ENCODE assay signal across 15 cellular contexts in genomic region chr2:154814856-154815255, GRCh38.
A peak's percentile ranks its signal among the peaks of the same experiment; 100 is the strongest.
DNase-seq lines count a peak whose midpoint lies in the region; ATAC-seq, FAIRE-seq and TF ChIP-seq lines count a peak whose summit lies in the region.
"Had no signal": no experiment of that assay in that cellular context is flagged by ENCODE, and none has a peak within 500 bp of the region (broad histone marks: within the 10 kb centered on the region; RNA-seq: fewer than 3 reads in every experiment).

No MANE protein-coding gene starts in this region.

- no peak overlapping the region for H3K14ac ChIP-seq in neuronal stem cell (ENCODE audit: low read length)

- H3K9me3 ChIP-seq in K562 (replicated peaks; ENCODE audit: control insufficient read depth, insufficient read depth, low read depth, low read length) (no peaks in the 10 kb centered on the region), neuronal stem cell (replicated peaks in 1 of 2; ENCODE audit: control insufficient read depth in 2 of 2, insufficient read depth in 1 of 2, low read depth in 1 of 2, low read length in 2 of 2) (no peaks in the 10 kb centered on the region), esophagus squamous epithelium (no peaks in the 10 kb centered on the region)
- H3K9me3 ChIP-seq: BLaER1 treated with 17β-estradiol and CSF1 and Interleukin-3, amounts not matched to agents 10 nM and 100 nM had no signal

- H3K27ac Mint-ChIP-seq in progenitor cell of endocrine pancreas, result peak overlapping the region; percentile 62
- H3K27ac Mint-ChIP-seq: B cell; CD8-positive, alpha-beta T cell had no signal

- CTCF ChIA-PET in K562 (lab: Yijun Ruan, JAX; ENCODE audit: low intra/inter-chr PET ratio), result no interaction called here

- H3K4me1 Mint-ChIP-seq in progenitor cell of endocrine pancreas (ENCODE audit: low read depth), result peaks cover 30% of the 10 kb centered on the region
- H3K4me1 Mint-ChIP-seq: B cell had no signal

- no peak overlapping the region for H2BK15ac ChIP-seq in neuronal stem cell (ENCODE audit: low read length)

- intact Hi-C loops in K562 (cut with micrococcal nuclease) (no loop called here), esophagus squamous epithelium (cut with DNase I) (no loop called here)

- H3K27ac ChIP-seq in K562 (ENCODE audit: extremely low read depth, low read depth, low read length) (no peak overlapping the region), neuronal stem cell (replicated peaks; ENCODE audit: low read length) (no peak overlapping the region), esophagus squamous epithelium (no peak overlapping the region)
- H3K27ac ChIP-seq: BLaER1 treated with 17β-estradiol and CSF1 and Interleukin-3, amounts not matched to agents 10 nM and 100 nM had no signal

- ATAC-seq in K562, result no peak
- ATAC-seq: CD8-positive, alpha-beta T cell; GM23338 had no signal

- no peak for TF ChIP-seq EP300 in K562 (IDR thresholded peaks at IDR 0.05; ENCODE audit: low read length)

- in situ Hi-C loops in K562 (cut with MboI), result no loop called here

- H4K20me1 ChIP-seq in K562 (replicated peaks; ENCODE audit: control insufficient read depth, insufficient read depth, low read length), result no peaks in the 10 kb centered on the region
- H4K20me1 ChIP-seq: BLaER1 treated with 17β-estradiol and CSF1 and Interleukin-3, amounts not matched to agents 10 nM and 100 nM had no signal

- H3K9me1 ChIP-seq in K562 (ENCODE audit: control insufficient read depth, insufficient read depth, low read length), result no peaks in the 10 kb centered on the region

- peak; percentile 37 for FAIRE-seq in K562 (lab: Jason Lieb, UNC)
- FAIRE-seq: H54 had no signal

- H3K36me3 Mint-ChIP-seq in progenitor cell of endocrine pancreas (ENCODE audit: insufficient read depth), result peaks cover 4% of the 10 kb centered on the region
- H3K36me3 Mint-ChIP-seq: CD8-positive, alpha-beta T cell had no signal

- no peak overlapping the region for H3K4me2 ChIP-seq in K562 (ENCODE audit: insufficient read depth, low read length)
- H3K4me2 ChIP-seq in neuronal stem cell (ENCODE audit: insufficient read depth, low read length, poor library complexity, severe bottlenecking), result no peak overlapping the region
- H3K4me2 ChIP-seq: BLaER1 treated with 17β-estradiol and CSF1 and Interleukin-3, amounts not matched to agents 10 nM and 100 nM; GM23338 had no signal

- DNase-seq in HuH-7.5 (ENCODE audit: low spot score), result peak; percentile 14
- DNase-seq in NCI-H146 treated with DMSO at 0.1 percent for 48 hours (lab: John Stamatoyannopoulos, UW; ENCODE audit: unreplicated experiment), result peak; percentile 22
- DNase-seq in K562 (ENCODE audit: extremely low read depth in 1 of 4, low spot score in 3 of 4), result no peak
- DNase-seq in progenitor cell of endocrine pancreas (ENCODE audit: low spot score, unreplicated experiment), result no peak
- DNase-seq in neuronal stem cell (ENCODE audit: low spot score), result no peak
- DNase-seq in esophagus squamous epithelium (lab: John Stamatoyannopoulos, UW), result no peak
- DNase-seq: Calu3; CD8-positive, alpha-beta T cell; DMS79 treated with DMSO at 0.1 percent for 48 hours; GF-D8; HCEC 1CT had no signal

- POLR2A ChIA-PET in K562 (lab: Yijun Ruan, JAX), result no interaction called here

- H3K4me1 ChIP-seq in K562 (replicated peaks in 1 of 2; ENCODE audit: control insufficient read depth in 2 of 2, insufficient read depth in 2 of 2, low read length in 2 of 2), result no peaks in the 10 kb centered on the region
- no peaks in the 10 kb centered on the region for H3K4me1 ChIP-seq in neuronal stem cell (ENCODE audit: control insufficient read depth in 2 of 2, insufficient read depth in 1 of 2, low read depth in 1 of 2, low read length in 2 of 2)
- no peaks in the 10 kb centered on the region for H3K4me1 ChIP-seq in esophagus squamous epithelium
- H3K4me1 ChIP-seq: BLaER1 treated with 17β-estradiol and CSF1 and Interleukin-3, amounts not matched to agents 10 nM and 100 nM had no signal

- no peaks in the 10 kb centered on the region for H3K79me2 ChIP-seq in K562 (ENCODE audit: control insufficient read depth, insufficient read depth, low read length)

- H3K27me3 Mint-ChIP-seq in progenitor cell of endocrine pancreas, result no peaks in the 10 kb centered on the region
- H3K27me3 Mint-ChIP-seq: B cell had no signal

- H2BK5ac ChIP-seq in neuronal stem cell (ENCODE audit: low read length), result no peak overlapping the region

- no peak overlapping the region for H2AFZ ChIP-seq in K562 (ENCODE audit: low read depth, low read length)
- H2AFZ ChIP-seq in neuronal stem cell (ENCODE audit: low read length), result no peak overlapping the region

- no peak overlapping the region for H3K4me3 ChIP-seq in K562
- H3K4me3 ChIP-seq in neuronal stem cell (ENCODE audit: low read length in 2 of 2), result no peak overlapping the region
- no peak overlapping the region for H3K4me3 ChIP-seq in esophagus squamous epithelium
- H3K4me3 ChIP-seq: BLaER1 treated with 17β-estradiol and CSF1 and Interleukin-3, amounts not matched to agents 10 nM and 100 nM; GM23338 had no signal

- no peak overlapping the region for H4K91ac ChIP-seq in neuronal stem cell (ENCODE audit: low read depth, low read length, poor library complexity)

- TF ChIP-seq CTCF in K562 (IDR thresholded peaks at IDR 0.05 in 2 of 3, conservative IDR thresholded peaks at IDR 0.05 in 1 of 3; ENCODE audit: insufficient read depth in 2 of 3, low read depth in 1 of 3, low read length in 3 of 3) (no peak), progenitor cell of endocrine pancreas (IDR thresholded peaks at IDR 0.05; ENCODE audit: unreplicated experiment) (no peak), esophagus squamous epithelium (IDR thresholded peaks at IDR 0.05) (no peak)

- no peaks in the 10 kb centered on the region for H3K36me3 ChIP-seq in K562 (ENCODE audit: control insufficient read depth, insufficient read depth, low read length)
- H3K36me3 ChIP-seq in neuronal stem cell (replicated peaks in 1 of 2; ENCODE audit: control insufficient read depth in 2 of 2, insufficient read depth in 2 of 2, low read length in 2 of 2), result no peaks in the 10 kb centered on the region
- H3K36me3 ChIP-seq in esophagus squamous epithelium, result no peaks in the 10 kb centered on the region
- H3K36me3 ChIP-seq: BLaER1 treated with 17β-estradiol and CSF1 and Interleukin-3, amounts not matched to agents 10 nM and 100 nM had no signal

- no peak overlapping the region for H3K4me3 Mint-ChIP-seq in progenitor cell of endocrine pancreas (ENCODE audit: low read depth)
- H3K4me3 Mint-ChIP-seq: B cell; CD8-positive, alpha-beta T cell; GM23338 had no signal

- no peak overlapping the region for H3K18ac ChIP-seq in neuronal stem cell (ENCODE audit: low read length)

- TF ChIP-seq POLR2A in K562 (conservative IDR thresholded peaks at IDR 0.05), result no peak
- no peak for TF ChIP-seq POLR2A in esophagus squamous epithelium (IDR thresholded peaks at IDR 0.05)

- H2AK5ac ChIP-seq in neuronal stem cell (ENCODE audit: low read depth, low read length), result no peak overlapping the region

- peaks cover under 1% of the 10 kb centered on the region for H3K9me3 Mint-ChIP-seq in progenitor cell of endocrine pancreas (ENCODE audit: low read depth)
- H3K9me3 Mint-ChIP-seq: GM23338 had no signal

- H2BK12ac ChIP-seq in neuronal stem cell (ENCODE audit: low read length), result no peak overlapping the region

- H4K8ac ChIP-seq in neuronal stem cell (ENCODE audit: low read depth, low read length), result no peak overlapping the region

- BruUV-seq in K562 (replicated peaks; lab: Mats Ljungman, UMichigan), result no TSS peak

- no peak overlapping the region for H3K9ac ChIP-seq in K562 (ENCODE audit: insufficient read depth in 1 of 2, low read depth in 2 of 2, low read length in 2 of 2)
- no peak overlapping the region for H3K9ac ChIP-seq in neuronal stem cell (ENCODE audit: low read depth, low read length, poor library complexity)
- H3K9ac ChIP-seq: BLaER1 treated with 17β-estradiol and CSF1 and Interleukin-3, amounts not matched to agents 10 nM and 100 nM had no signal

- no peak for TF ChIP-seq RAD21 in K562 (CRISPR knock-in tag; conservative IDR thresholded peaks at IDR 0.05 in 1 of 2, IDR thresholded peaks at IDR 0.05 in 1 of 2)

- H3K27me3 ChIP-seq in K562 (ENCODE audit: control insufficient read depth in 2 of 2, insufficient read depth in 2 of 2, low read length in 2 of 2), result no peaks in the 10 kb centered on the region
- no peaks in the 10 kb centered on the region for H3K27me3 ChIP-seq in neuronal stem cell (ENCODE audit: control insufficient read depth in 3 of 3, insufficient read depth in 3 of 3, low read depth in 1 of 3, low read length in 3 of 3)
- H3K27me3 ChIP-seq in esophagus squamous epithelium, result no peaks in the 10 kb centered on the region
- H3K27me3 ChIP-seq: BLaER1 treated with 17β-estradiol and CSF1 and Interleukin-3, amounts not matched to agents 10 nM and 100 nM had no signal

- H2BK120ac ChIP-seq in neuronal stem cell (ENCODE audit: low read depth, low read length), result no peak overlapping the region

- 10% methylated on average over 1 of the region's 1 CpG for WGBS in K562 (ENCODE audit: insufficient coverage, low coverage, missing lambda C conversion rate)
- no CpG with 5 or more reads among the region's 1 CpG for WGBS in neuronal stem cell (ENCODE audit: extremely low coverage in 2 of 2, insufficient read length in 2 of 2, insufficient replicate concordance in 1 of 2), 2 donors
- WGBS in esophagus squamous epithelium, 2 donors, result 31 to 62% methylated on average over 1 of the region's 1 CpG

- H3K79me1 ChIP-seq in neuronal stem cell (ENCODE audit: low read depth, low read length), result no peaks in the 10 kb centered on the region

- H3K4ac ChIP-seq in neuronal stem cell (ENCODE audit: low read length), result no peak overlapping the region

- no peak overlapping the region for H3K23ac ChIP-seq in neuronal stem cell (ENCODE audit: low read depth, low read length, poor library complexity)

TF ChIP-seq in K562, 482 proteins besides CTCF, POLR2A, EP300 and RAD21 (continues in another document):
- TF ChIP-seq JUND (IDR thresholded peaks at IDR 0.05; ENCODE audit: borderline replicate concordance, low read depth, low read length) (no peak), JUND (tag; IDR thresholded peaks at IDR 0.05; ENCODE audit: borderline replicate concordance, low read depth, low read length) (no peak), KLF10 (CRISPR knock-in tag; IDR thresholded peaks at IDR 0.05) (no peak), ZNF277 (CRISPR knock-in tag; IDR thresholded peaks at IDR 0.05; ENCODE audit: borderline replicate concordance) (no peak), ZNF77 (CRISPR knock-in tag; IDR thresholded peaks at IDR 0.05) (no peak), CHD2 (IDR thresholded peaks at IDR 0.05; ENCODE audit: low read depth, low read length) (no peak), MXI1 (IDR thresholded peaks at IDR 0.05; ENCODE audit: low read depth, low read length) (no peak), ZNF316 (IDR thresholded peaks at IDR 0.05) (no peak)

Comparison
In these comparisons a context has a peak if more than half of its experiments do, and no peak if none do; other contexts are left out.
1. DNase-seq: peak in HuH-7.5 (single experiment) and NCI-H146 treated with DMSO at 0.1 percent for 48 hours (single experiment); none in K562 (0 of 4), progenitor cell of endocrine pancreas (single experiment), neuronal stem cell (single experiment) and esophagus squamous epithelium (single experiment).